29 cellular contexts compared by ENCODE assay signal in the genomic region with DNA sequence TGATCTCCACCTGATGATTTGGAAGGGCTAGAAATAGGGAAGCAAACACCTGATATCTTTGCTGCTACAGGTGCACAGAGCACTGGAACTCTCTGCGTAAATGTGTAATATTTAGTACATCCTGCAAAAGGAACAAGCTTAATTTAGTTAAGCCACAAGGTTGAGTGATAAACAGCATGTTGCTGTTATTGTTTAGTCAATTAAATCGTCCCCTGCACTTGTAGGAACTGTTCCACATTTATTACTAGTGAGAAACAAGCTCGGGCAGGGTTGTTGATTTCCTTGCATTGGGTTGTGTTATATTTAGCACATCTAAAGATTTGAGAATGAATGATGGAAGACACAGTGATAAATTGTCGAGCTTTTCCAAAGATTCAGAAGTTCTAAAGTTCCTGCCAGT.
"Had no signal": no experiment of that assay in that cellular context is flagged by ENCODE, and none has a peak within 500 bp of the region (broad histone marks: within the 10 kb centered on the region; RNA-seq: fewer than 3 reads in every experiment).

No MANE protein-coding gene starts in this region.

- H3K4me3 Mint-ChIP-seq: dendritic cell treated with granulocyte-macrophage colony-stimulating factor and Interleukin-4, amounts not matched to agents 40 ng/mL and 50 ng/mL, for 4 days; endodermal cell; mesothelial cell of epicardium; naive B cell; natural killer cell treated with Interleukin-12 subunit alpha and Interleukin-12 subunit beta and Interleukin-15 and Interleukin-18, amount 100 ng/mL, for 72 hours; neural crest cell; stimulated activated effector memory CD8-positive, alpha-beta T cell treated with anti-CD3 and anti-CD28 coated beads, Interleukin-12 subunit alpha, Interleukin-12 subunit beta, amount 100 ng/mL, for 72 hours had no signal

- H3K27ac ChIP-seq: colonic mucosa, esophagus muscularis mucosa, foreskin keratinocyte, gastroesophageal sphincter, heart left ventricle, hepatocyte, left lung, parathyroid adenoma, right lobe of liver, stomach, thoracic aorta, tibial nerve, upper lobe of left lung had no signal

- H3K27ac Mint-ChIP-seq: dendritic cell treated with granulocyte-macrophage colony-stimulating factor and Interleukin-4, amounts not matched to agents 40 ng/mL and 50 ng/mL, for 4 days; endodermal cell; mesothelial cell of epicardium; naive B cell; natural killer cell treated with Interleukin-12 subunit alpha and Interleukin-12 subunit beta and Interleukin-15 and Interleukin-18, amount 100 ng/mL, for 72 hours; progenitor cell of endocrine pancreas; stimulated activated effector memory CD8-positive, alpha-beta T cell treated with anti-CD3 and anti-CD28 coated beads, Interleukin-12 subunit alpha, Interleukin-12 subunit beta, amount 100 ng/mL, for 72 hours had no signal

- ATAC-seq: foreskin keratinocyte; gastroesophageal sphincter; heart left ventricle; left cardiac atrium; left lung; mucosa of descending colon; natural killer cell treated with Interleukin-12 subunit alpha and Interleukin-12 subunit beta and Interleukin-15 and Interleukin-18, amount 100 ng/mL, for 72 hours; right lobe of liver; stimulated activated effector memory CD8-positive, alpha-beta T cell treated with anti-CD3 and anti-CD28 coated beads, Interleukin-12 subunit alpha, Interleukin-12 subunit beta, amount 100 ng/mL, for 72 hours had no signal

- H3K9me3 ChIP-seq: colonic mucosa, esophagus muscularis mucosa, gastroesophageal sphincter, heart left ventricle, left lung, mucosa of descending colon, right lobe of liver, stomach, thoracic aorta, tibial nerve, upper lobe of left lung had no signal

- DNase-seq: colonic mucosa; effector CD8-positive, alpha-beta T cell; endodermal cell; foreskin keratinocyte; heart left ventricle; left cardiac atrium; left lung; mesenchymal stem cell; mucosa of descending colon; naive B cell; right lobe of liver; small intestine; stimulated activated CD4-positive, alpha-beta T cell treated with anti-CD3 and anti-CD28 coated beads, Interleukin-1b, Interleukin-23, amount 100 ng/mL, for 48 hours; stimulated activated CD4-positive, alpha-beta T cell treated with anti-CD3 and anti-CD28 coated beads, Interleukin-4, amount 100 ng/mL, for 24 hours; stimulated activated naive CD4-positive, alpha-beta T cell treated with Interleukin-2 at 50 U/mL for 16 hours; stomach; upper lobe of left lung had no signal

- H3K9me3 Mint-ChIP-seq: dendritic cell treated with granulocyte-macrophage colony-stimulating factor and Interleukin-4, amounts not matched to agents 40 ng/mL and 50 ng/mL, for 4 days; endodermal cell; mesothelial cell of epicardium had no signal

- H3K36me3 Mint-ChIP-seq: mesothelial cell of epicardium; naive B cell; natural killer cell treated with Interleukin-12 subunit alpha and Interleukin-12 subunit beta and Interleukin-15 and Interleukin-18, amount 100 ng/mL, for 72 hours; stimulated activated effector memory CD8-positive, alpha-beta T cell treated with anti-CD3 and anti-CD28 coated beads, Interleukin-12 subunit alpha, Interleukin-12 subunit beta, amount 100 ng/mL, for 72 hours had no signal

- H3K27me3 ChIP-seq: colonic mucosa, esophagus muscularis mucosa, foreskin keratinocyte, gastroesophageal sphincter, heart left ventricle, hepatocyte, left lung, right lobe of liver, stomach, tibial nerve, upper lobe of left lung had no signal

- H3K27me3 Mint-ChIP-seq: dendritic cell treated with granulocyte-macrophage colony-stimulating factor and Interleukin-4, amounts not matched to agents 40 ng/mL and 50 ng/mL, for 4 days; naive B cell; natural killer cell treated with Interleukin-12 subunit alpha and Interleukin-12 subunit beta and Interleukin-15 and Interleukin-18, amount 100 ng/mL, for 72 hours; progenitor cell of endocrine pancreas had no signal

- H3K4me1 Mint-ChIP-seq: naive B cell; stimulated activated effector memory CD8-positive, alpha-beta T cell treated with anti-CD3 and anti-CD28 coated beads, Interleukin-12 subunit alpha, Interleukin-12 subunit beta, amount 100 ng/mL, for 72 hours had no signal
